In the genomic region with DNA sequence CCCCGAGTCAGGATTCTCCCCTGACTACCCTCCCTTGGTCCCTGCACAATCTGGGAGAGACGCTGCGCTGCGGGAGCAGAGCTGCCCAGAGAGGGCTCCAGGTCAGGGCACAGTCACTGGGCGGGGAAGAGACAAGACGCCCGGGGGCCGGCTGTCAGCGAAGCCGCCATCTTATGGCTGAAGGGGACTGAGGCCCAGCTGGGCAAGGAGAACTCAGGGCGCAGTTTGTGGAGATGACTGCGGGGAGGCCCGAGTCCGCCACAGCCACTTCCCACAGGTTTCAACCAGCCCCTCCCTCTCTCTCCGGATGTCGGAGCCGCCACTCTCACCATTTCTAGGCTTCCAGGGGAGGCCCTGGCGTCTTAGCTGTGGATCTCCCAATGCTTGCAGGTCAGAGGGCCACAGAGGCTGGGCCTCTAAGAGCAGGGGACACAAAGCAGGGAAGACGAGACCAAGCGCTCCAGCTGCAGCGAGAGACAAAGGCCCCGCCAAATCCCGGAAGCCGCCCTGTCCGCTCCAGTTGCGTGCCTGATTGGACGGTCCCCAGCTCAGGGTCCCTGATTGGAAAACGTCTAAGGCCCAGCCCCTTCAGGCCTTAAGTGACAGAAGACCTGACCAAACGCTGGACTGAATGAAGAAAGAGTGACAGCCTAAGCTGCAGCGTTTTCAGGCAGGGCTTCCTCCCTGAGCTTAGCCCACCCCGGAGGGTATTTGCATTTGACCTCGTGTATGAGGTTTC, we compare ENCODE assay signal across 8 cellular contexts. TPM values are rescaled to one million over a fixed set of nuclear protein-coding genes. Genes with fewer than 3 reads are reported as not detected.
DNase-seq lines count a peak whose midpoint lies in the region; ATAC-seq and TF ChIP-seq lines count a peak whose summit lies in the region.

Gene ZNF724 (minus strand): TSS at position 484 of the 739 bp plus-strand sequence. CDS start 152 bp downstream, at position 332.

- H3K27me3 Mint-ChIP-seq in CD4-positive, alpha-beta T cell = no peaks in the 10 kb centered on the region

- CTCF ChIA-PET in CD4-positive, alpha-beta T cell (lab: Charles Lee) = interaction anchor here (1.6 kb wide), 1 partner anchor 34 kb away, joined by 8 read pairs; no protein-coding TSS in a partner anchor

- no peaks in the 10 kb centered on the region for H3K36me3 ChIP-seq in effector memory CD4-positive, alpha-beta T cell (ENCODE audit: control insufficient read depth, insufficient read depth, low read length)

- peak within 1 kb of the TSS; percentile 29 for H3K27ac ChIP-seq in CD4-positive, alpha-beta T cell (ENCODE audit: low read depth, low read length)
- H3K27ac ChIP-seq in effector memory CD4-positive, alpha-beta T cell (ENCODE audit: insufficient read depth, low read length, poor library complexity, severe bottlenecking) = peak within 1 kb of the TSS; percentile 56

- POLR2A ChIA-PET in CD4-positive, alpha-beta T cell (lab: Charles Lee) = interaction anchor here (0.7 to 3.1 kb wide), 19 partner anchors 8 to 1853 kb away, joined by 3 to 68 read pairs (median 3); partner anchors contain the start of genes ZNF100, ZNF257, ZNF43 and ZNF492

- H3K4me3 Mint-ChIP-seq in CD4-positive, alpha-beta T cell = peak within 1 kb of the TSS; percentile 98

- no peaks in the 10 kb centered on the region for H3K9me3 Mint-ChIP-seq in CD4-positive, alpha-beta T cell

- H3K27me3 ChIP-seq in CD4-positive, alpha-beta T cell (ENCODE audit: control insufficient read depth, insufficient read depth, low read length) = no peaks in the 10 kb centered on the region
- H3K27me3 ChIP-seq in effector memory CD4-positive, alpha-beta T cell (replicated peaks; ENCODE audit: control insufficient read depth, insufficient read depth, low read length, poor library complexity, severe bottlenecking) = no peaks in the 10 kb centered on the region

- H3K4me1 ChIP-seq in effector memory CD4-positive, alpha-beta T cell (ENCODE audit: control insufficient read depth, insufficient read depth, low read length, poor library complexity, severe bottlenecking) = no peaks in the 10 kb centered on the region

- peak; percentile 78 to 86 (median 80) for DNase-seq in CD4-positive, alpha-beta T cell
- DNase-seq in HK-2 (ENCODE audit: unreplicated experiment) (peak; percentile 96), lung microvascular endothelial cell (ENCODE audit: low read depth in 2 of 2) (peak; percentile 98)
- DNase-seq in NK-92 treated with Interleukin-12 subunit alpha and Interleukin-12 subunit beta, amount 100 ng/mL, for 24 hours (lab: John Stamatoyannopoulos, UW) = peak; percentile 58
- DNase-seq in activated CD8-positive, alpha-beta memory T cell treated with anti-CD3 and anti-CD28 coated beads for 24 hours = peak; percentile 94
- peak; percentile 67 to 83 (median 81) for DNase-seq in effector memory CD4-positive, alpha-beta T cell
- DNase-seq in stimulated activated CD4-positive, alpha-beta T cell treated with anti-CD3 and anti-CD28 coated beads, TNF-alpha, amount 100 ng/mL, for 4 hours (ENCODE audit: low read depth in 3 of 3) = peak; percentile 66 to 73 (median 70)

- ATAC-seq in CD4-positive, alpha-beta T cell (ENCODE audit: poor library complexity) = peak; percentile 99
- ATAC-seq in GM19455 (IDR thresholded peaks at IDR 0.05; ENCODE audit: unreplicated experiment) = peak; percentile 97

- peaks cover 19% of the 10 kb centered on the region for H3K36me3 Mint-ChIP-seq in CD4-positive, alpha-beta T cell (ENCODE audit: low read depth)

- H3K4me3 ChIP-seq in effector memory CD4-positive, alpha-beta T cell (ENCODE audit: insufficient read depth, low read depth, low read length, poor library complexity, severe bottlenecking) = peak within 1 kb of the TSS; percentile 77

- no peaks in the 10 kb centered on the region for H3K9me3 ChIP-seq in CD4-positive, alpha-beta T cell (ENCODE audit: control insufficient read depth, low read length)
- H3K9me3 ChIP-seq in effector memory CD4-positive, alpha-beta T cell (ENCODE audit: control insufficient read depth, low read length) = no peaks in the 10 kb centered on the region

- intact Hi-C loops in CD4-positive, alpha-beta T cell (cut with DNase I, micrococcal nuclease) = loop anchor here (5.0 to 10.0 kb wide), 4 partner anchors 145 to 665 kb away; partner anchors contain the start of genes ZNF726 (in 2 of the 2), ZNF675 (in 1 of the 2) and ZNF91 (in 1 of the 2)

- no peak for TF ChIP-seq CTCF in CD4-positive, alpha-beta T cell (IDR thresholded peaks at IDR 0.05)

- peak within 1 kb of the TSS; percentile 83 for H3K27ac Mint-ChIP-seq in CD4-positive, alpha-beta T cell

- H3K4me1 Mint-ChIP-seq in CD4-positive, alpha-beta T cell (ENCODE audit: low read depth) = peaks cover 13% of the 10 kb centered on the region

RNA-seq across cellular contexts. Expression of gene ZNF724, which starts in this region (rescaled TPM):
- 1 to 10 TPM; 4.2 to 5.5 TPM for total RNA-seq in CD4-positive, alpha-beta T cell
- total RNA-seq in lung microvascular endothelial cell = 3.3 and 4.4 TPM in 2 replicates

Comparison
In these comparisons a context has a peak if more than half of its experiments do, and no peak if none do; other contexts are left out.
1. Peak in every context shown above with its lines: DNase-seq, ATAC-seq, H3K4me3 ChIP-seq and H3K27ac ChIP-seq.